In genomic region chr16:88856122-88856827, GRCh38 we compare ENCODE assay signal across 1 cellular context.
TF ChIP-seq lines count a peak whose summit lies in the region.

No MANE protein-coding gene starts in this region.

TF ChIP-seq in HepG2, 621 proteins besides CTCF, POLR2A, EP300 and RAD21 (continues in another document):
- TF ChIP-seq ZNF557 (CRISPR knock-in tag; IDR thresholded peaks at IDR 0.05) (no peak), GLI4 (CRISPR knock-in tag; IDR thresholded peaks at IDR 0.05; ENCODE audit: borderline replicate concordance) (no peak), ZBTB4 (CRISPR knock-in tag; IDR thresholded peaks at IDR 0.05; ENCODE audit: borderline replicate concordance) (peak; percentile 44; the same call in 1 of the 2 replicates), ZNF431 (CRISPR knock-in tag; IDR thresholded peaks at IDR 0.05; ENCODE audit: borderline replicate concordance, low read depth) (no peak), ZXDC (CRISPR knock-in tag; IDR thresholded peaks at IDR 0.05) (no peak), TRIM24 (CRISPR knock-in tag; IDR thresholded peaks at IDR 0.05) (no peak), ZNF225 (CRISPR knock-in tag; IDR thresholded peaks at IDR 0.05) (no peak), ZSCAN12 (CRISPR knock-in tag; IDR thresholded peaks at IDR 0.05) (no peak), ZNF468 (CRISPR knock-in tag; IDR thresholded peaks at IDR 0.05) (no peak), ZBTB42 (CRISPR knock-in tag; IDR thresholded peaks at IDR 0.05) (0 out of 2 replicates have a peak, but pooled peaks have one; percentile 30), NR2F2 (IDR thresholded peaks at IDR 0.05; ENCODE audit: borderline replicate concordance, low read depth) (no peak), TFDP1 (CRISPR knock-in tag; IDR thresholded peaks at IDR 0.05; ENCODE audit: borderline replicate concordance) (no peak), RFX5 (IDR thresholded peaks at IDR 0.05; ENCODE audit: low read depth, low read length) (no peak), ZNF792 (CRISPR knock-in tag; IDR thresholded peaks at IDR 0.05) (no peak), PHF21A (CRISPR knock-in tag; IDR thresholded peaks at IDR 0.05) (no peak), YY1 (IDR thresholded peaks at IDR 0.05; ENCODE audit: insufficient read depth, insufficient replicate concordance, low read depth, low read length) (no peak), SMYD3 (CRISPR knock-in tag; IDR thresholded peaks at IDR 0.05) (no peak), ONECUT2 (CRISPR knock-in tag; IDR thresholded peaks at IDR 0.05) (no peak), ZSCAN20 (CRISPR knock-in tag; IDR thresholded peaks at IDR 0.05; ENCODE audit: borderline replicate concordance) (no peak), ZNF3 (CRISPR knock-in tag; IDR thresholded peaks at IDR 0.05) (no peak), ZNF234 (CRISPR knock-in tag; conservative IDR thresholded peaks at IDR 0.05) (no peak), MED1 (CRISPR knock-in tag; IDR thresholded peaks at IDR 0.05) (no peak), RERE (CRISPR knock-in tag; IDR thresholded peaks at IDR 0.05; ENCODE audit: low read depth) (no peak), U2AF2 (IDR thresholded peaks at IDR 0.05; ENCODE audit: low read depth, low read length) (no peak), ZBTB33 (CRISPR knock-in tag; IDR thresholded peaks at IDR 0.05) (peak; percentile 41; the same call in 1 of the 2 replicates), ZNF17 (CRISPR knock-in tag; IDR thresholded peaks at IDR 0.05) (no peak), MEF2D (CRISPR knock-in tag; IDR thresholded peaks at IDR 0.05) (no peak), TAF1 (CRISPR knock-in tag; IDR thresholded peaks at IDR 0.05) (no peak), ZNF773 (CRISPR knock-in tag; IDR thresholded peaks at IDR 0.05; ENCODE audit: borderline replicate concordance) (no peak), NBN (conservative IDR thresholded peaks at IDR 0.05) (no peak), DMAP1 (CRISPR knock-in tag; IDR thresholded peaks at IDR 0.05) (no peak; the same call in 1 of the 2 replicates), ZNF775 (CRISPR knock-in tag; IDR thresholded peaks at IDR 0.05; ENCODE audit: borderline replicate concordance) (no peak), ZHX2 (IDR thresholded peaks at IDR 0.05; ENCODE audit: low read depth) (no peak), ZHX2 (CRISPR knock-in tag; IDR thresholded peaks at IDR 0.05; ENCODE audit: borderline replicate concordance) (no peak), SETDB1 (CRISPR knock-in tag; IDR thresholded peaks at IDR 0.05; ENCODE audit: borderline replicate concordance) (no peak), BRD4 (CRISPR knock-in tag; IDR thresholded peaks at IDR 0.05) (no peak)
